In the genomic region with DNA sequence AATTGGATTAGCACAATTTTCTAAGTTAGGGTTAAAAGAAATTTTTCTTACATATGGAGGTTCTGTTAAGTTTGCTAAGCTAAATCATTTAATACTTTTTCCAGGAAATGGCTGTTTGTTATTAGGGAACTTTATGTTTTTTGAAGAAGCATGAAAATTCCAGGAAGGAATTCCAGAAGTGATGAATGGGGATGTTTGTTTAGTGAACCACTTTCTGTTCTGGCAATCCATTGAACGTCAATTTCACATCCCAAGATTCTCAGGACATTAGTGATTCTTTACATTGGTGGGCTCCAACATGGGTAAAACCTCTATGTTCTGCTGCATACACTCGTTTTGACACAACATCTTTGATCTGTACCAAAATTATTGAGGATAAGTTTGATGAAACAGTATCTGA, we compare ENCODE assay signal across 23 cellular contexts.
DNase-seq lines count a peak whose midpoint lies in the region; ATAC-seq, FAIRE-seq and TF ChIP-seq lines count a peak whose summit lies in the region.
"Had no signal": no experiment of that assay in that cellular context is flagged by ENCODE, and none has a peak within 500 bp of the region (broad histone marks: within the 10 kb centered on the region; RNA-seq: fewer than 3 reads in every experiment).

No MANE protein-coding gene starts in this region.

- no peak overlapping the region; the same call in 1 of the 2 replicates for H3K9ac ChIP-seq in HCT116 (ENCODE audit: low read length)
- H3K9ac ChIP-seq in keratinocyte (ENCODE audit: control insufficient read depth, extremely low read depth, insufficient read depth, low read length): no peak overlapping the region
- H3K9ac ChIP-seq: BLaER1 treated with 17β-estradiol and CSF1 and Interleukin-3, amounts not matched to agents 10 nM and 100 nM had no signal

- no peaks in the 10 kb centered on the region for H4K20me1 ChIP-seq in HCT116 (ENCODE audit: insufficient read depth)
- H4K20me1 ChIP-seq in keratinocyte (ENCODE audit: control insufficient read depth, extremely low read depth, insufficient read depth, low read length): no peaks in the 10 kb centered on the region
- H4K20me1 ChIP-seq: BLaER1 treated with 17β-estradiol and CSF1 and Interleukin-3, amounts not matched to agents 10 nM and 100 nM had no signal

- H3K4me2 ChIP-seq in A549 (peak overlapping the region; percentile 60), HCT116 (ENCODE audit: low read length) (peak overlapping the region; percentile 3; the same call in 1 of the 2 replicates), keratinocyte (ENCODE audit: control insufficient read depth, extremely low read depth, insufficient read depth, low read depth, low read length) (no peak overlapping the region)
- H3K4me2 ChIP-seq: BLaER1 treated with 17β-estradiol and CSF1 and Interleukin-3, amounts not matched to agents 10 nM and 100 nM; PC-9 had no signal

- dilution Hi-C loops in keratinocyte (cut with MboI; ENCODE audit: extremely low pct_ligation_motif_present, low sequenced_read_pairs): no loop called here

- no peak for ATAC-seq in A549
- no peak for ATAC-seq in HCT116
- ATAC-seq in GM21576 (IDR thresholded peaks at IDR 0.05; ENCODE audit: unreplicated experiment): no peak

- peak overlapping the region; percentile 40 for H2AFZ ChIP-seq in HCT116 (ENCODE audit: low read depth, low read length, poor library complexity, severe bottlenecking)
- H2AFZ ChIP-seq in keratinocyte (ENCODE audit: control insufficient read depth, low read length): no peak overlapping the region
- H2AFZ ChIP-seq: PC-9 had no signal

- DNase-seq in A549 (ENCODE audit: low read depth in 1 of 2, low spot score in 1 of 2): no peak
- DNase-seq in HCT116 (ENCODE audit: low read depth, low spot score): no peak
- DNase-seq in amniotic epithelial cell (ENCODE audit: low read depth): peak; percentile 53
- DNase-seq in keratinocyte (ENCODE audit: low read depth, low spot score): no peak
- no peak for DNase-seq in NK-92 treated with Interleukin-12 subunit alpha and Interleukin-12 subunit beta, amount 100 ng/mL, for 24 hours (lab: John Stamatoyannopoulos, UW)
- no peak for DNase-seq in activated effector memory CD4-positive, alpha-beta T cell treated with Interleukin-2 at 50 U/mL for 16 hours
- DNase-seq in G401 (ENCODE audit: low spot score): no peak
- DNase-seq: 8988T; CD8-positive, alpha-beta memory T cell; DMS79; GDM1; H7; KBM-7; NCI-H1436 treated with DMSO at 0.1 percent for 48 hours; NCI-H2081 treated with DMSO at 0.1 percent for 48 hours; NCI-H510A treated with DMSO at 0.1 percent for 48 hours; NCI-H82 had no signal

- H3K4me1 ChIP-seq in A549: peaks cover 59% of the 10 kb centered on the region
- peaks cover 28 to 81% of the 10 kb centered on the region in 2 experiments for H3K4me1 ChIP-seq in HCT116 (ENCODE audit: control insufficient read depth in 1 of 2, insufficient read depth in 2 of 2, low read length in 2 of 2)
- H3K4me1 ChIP-seq in keratinocyte (ENCODE audit: control insufficient read depth, extremely low read depth, insufficient read depth, low read length): peaks cover 41% of the 10 kb centered on the region

- H3K36me3 ChIP-seq in HCT116 (ENCODE audit: control insufficient read depth in 1 of 2, insufficient read depth in 2 of 2, low read length in 2 of 2) (peaks cover 0 to 7% of the 10 kb centered on the region in 2 experiments; a peak in 1 of 4 replicates), keratinocyte (ENCODE audit: control insufficient read depth in 2 of 2, extremely low read depth in 1 of 2, insufficient read depth in 2 of 2, low read length in 2 of 2) (no peaks in the 10 kb centered on the region)
- H3K36me3 ChIP-seq: BLaER1 treated with 17β-estradiol and CSF1 and Interleukin-3, amounts not matched to agents 10 nM and 100 nM had no signal

- intact Hi-C loops in HCT116 (cut with micrococcal nuclease): no loop called here

- RAD21 ChIA-PET in HCT116 (lab: Charles Lee; ENCODE audit: low non-redundant PET in 1 of 2, low total read pairs in 2 of 2, uncharacterized antibody in 2 of 2, unreplicated experiment in 2 of 2): no interaction called here

- BruUV-seq in HCT116 (replicated peaks; lab: Mats Ljungman, UMichigan): no TSS peak

- TF ChIP-seq RAD21 in A549 (conservative IDR thresholded peaks at IDR 0.05 in 1 of 2, IDR thresholded peaks at IDR 0.05 in 1 of 2) (no peak), HCT116 (IDR thresholded peaks at IDR 0.05; ENCODE audit: low read depth) (no peak)

- H3K9me2 ChIP-seq in HCT116 (ENCODE audit: insufficient read depth): no peaks in the 10 kb centered on the region

- POLR2A ChIA-PET in A549 (lab: Yijun Ruan, JAX): no interaction called here
- POLR2A ChIA-PET in HCT116 (lab: Charles Lee): interaction anchor here (1.1 kb wide), 1 partner anchor 17 kb away, joined by 3 read pairs; no protein-coding TSS in a partner anchor

- WGBS in A549 (ENCODE audit: missing lambda C conversion rate): 0% methylated on average over 2 of the region's 2 CpGs

- H3K27ac ChIP-seq in A549: peak overlapping the region; percentile 79 to 85
- H3K27ac ChIP-seq in HCT116 (ENCODE audit: low read depth, low read length): no peak overlapping the region
- H3K27ac ChIP-seq in keratinocyte (ENCODE audit: control insufficient read depth, insufficient read depth, low read length): no peak overlapping the region
- H3K27ac ChIP-seq: BLaER1 treated with 17β-estradiol and CSF1 and Interleukin-3, amounts not matched to agents 10 nM and 100 nM; PC-9 had no signal

- no peaks in the 10 kb centered on the region for H3K9me1 ChIP-seq in keratinocyte (ENCODE audit: control insufficient read depth, extremely low read depth, insufficient read depth, low read length)

- H3K79me2 ChIP-seq in HCT116 (ENCODE audit: insufficient read depth, low read length) (peaks cover 30% of the 10 kb centered on the region; the same call in 1 of the 2 replicates), keratinocyte (ENCODE audit: control insufficient read depth, insufficient read depth, low read length) (peaks cover 8% of the 10 kb centered on the region)

- H3K9me3 ChIP-seq in A549 (peaks cover 15% of the 10 kb centered on the region; the same call in 2 of the 3 replicates), HCT116 (ENCODE audit: control insufficient read depth in 1 of 2, insufficient read depth in 1 of 2, low read depth in 1 of 2, low read length in 2 of 2) (peaks cover 0 to 13% of the 10 kb centered on the region in 2 experiments; a peak in 1 of 4 replicates), keratinocyte (ENCODE audit: control insufficient read depth, low read depth, low read length) (no peaks in the 10 kb centered on the region)

- FAIRE-seq in A549 (lab: Jason Lieb, UNC) (no peak), keratinocyte (lab: Jason Lieb, UNC) (peak; percentile 41)
- FAIRE-seq: D721Med, GM12891, GM18507 had no signal

- CTCF ChIA-PET in A549 (lab: Yijun Ruan, JAX) (interaction anchor here (1.4 kb wide), 1 partner anchor 97 kb away, joined by 5 read pairs; no protein-coding TSS in a partner anchor), HCT116 (lab: Charles Lee) (no interaction called here)

- TF ChIP-seq EP300 in A549 (IDR thresholded peaks at IDR 0.05): no peak

- H3K27me3 ChIP-seq in HCT116 (ENCODE audit: insufficient read depth, low read length) (no peaks in the 10 kb centered on the region), keratinocyte (ENCODE audit: control insufficient read depth, extremely low read depth, insufficient read depth, low read length) (no peaks in the 10 kb centered on the region)
- H3K27me3 ChIP-seq: BLaER1 treated with 17β-estradiol and CSF1 and Interleukin-3, amounts not matched to agents 10 nM and 100 nM had no signal

- TF ChIP-seq POLR2A in A549 (IDR thresholded peaks at IDR 0.05; ENCODE audit: low read length): no peak
- TF ChIP-seq POLR2A in HCT116 (IDR thresholded peaks at IDR 0.05; ENCODE audit: borderline replicate concordance, extremely low read depth, insufficient read depth, insufficient read length): no peak

- in situ Hi-C loops in G401 (cut with HindIII; ENCODE audit: low sequenced_read_pairs): no loop called here

- no peak for TF ChIP-seq CTCF in A549 (IDR thresholded peaks at IDR 0.05)
- TF ChIP-seq CTCF in HCT116 (IDR thresholded peaks at IDR 0.05 in 2 of 3, conservative IDR thresholded peaks at IDR 0.05 in 1 of 3; ENCODE audit: borderline replicate concordance in 1 of 3, insufficient read depth in 1 of 3, low read depth in 2 of 3, low read length in 2 of 3): no peak
- no peak for TF ChIP-seq CTCF in keratinocyte (optimal IDR thresholded peaks at IDR 0.05 in 1 of 3, IDR thresholded peaks at IDR 0.05 in 1 of 3, conservative IDR thresholded peaks at IDR 0.05 in 1 of 3; ENCODE audit: extremely low read depth in 1 of 3, insufficient read depth in 2 of 3, low read length in 3 of 3)

- H3K4me3 ChIP-seq in A549 (no peak overlapping the region), HCT116 (replicated peaks in 1 of 2; ENCODE audit: low read depth in 1 of 2, low read length in 2 of 2) (no peak overlapping the region), keratinocyte (ENCODE audit: control insufficient read depth in 2 of 3, extremely low read depth in 1 of 3, insufficient read depth in 2 of 3, low read depth in 1 of 3, low read length in 3 of 3) (no peak overlapping the region)
- H3K4me3 ChIP-seq: BLaER1 treated with 17β-estradiol and CSF1 and Interleukin-3, amounts not matched to agents 10 nM and 100 nM; PC-9 had no signal

TF ChIP-seq in A549, 52 proteins besides CTCF, POLR2A, EP300 and RAD21 (continues in another document):
- TF ChIP-seq, protein P1, sequence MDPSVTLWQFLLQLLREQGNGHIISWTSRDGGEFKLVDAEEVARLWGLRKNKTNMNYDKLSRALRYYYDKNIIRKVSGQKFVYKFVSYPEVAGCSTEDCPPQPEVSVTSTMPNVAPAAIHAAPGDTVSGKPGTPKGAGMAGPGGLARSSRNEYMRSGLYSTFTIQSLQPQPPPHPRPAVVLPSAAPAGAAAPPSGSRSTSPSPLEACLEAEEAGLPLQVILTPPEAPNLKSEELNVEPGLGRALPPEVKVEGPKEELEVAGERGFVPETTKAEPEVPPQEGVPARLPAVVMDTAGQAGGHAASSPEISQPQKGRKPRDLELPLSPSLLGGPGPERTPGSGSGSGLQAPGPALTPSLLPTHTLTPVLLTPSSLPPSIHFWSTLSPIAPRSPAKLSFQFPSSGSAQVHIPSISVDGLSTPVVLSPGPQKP (IDR thresholded peaks at IDR 0.05; ENCODE audit: low read depth, low read length): no peak
- TF ChIP-seq HEYL (CRISPR knock-in tag; IDR thresholded peaks at IDR 0.05): no peak
- no peak for TF ChIP-seq HOXB5 (CRISPR knock-in tag; IDR thresholded peaks at IDR 0.05)

TF ChIP-seq in HCT116, 20 proteins besides CTCF, POLR2A, EP300 and RAD21:
- no peak for TF ChIP-seq POLR2AphosphoS5 (IDR thresholded peaks at IDR 0.05; ENCODE audit: low read depth, low read length)
- no peak for TF ChIP-seq ZFX (IDR thresholded peaks at IDR 0.05)
- TF ChIP-seq, protein P2, sequence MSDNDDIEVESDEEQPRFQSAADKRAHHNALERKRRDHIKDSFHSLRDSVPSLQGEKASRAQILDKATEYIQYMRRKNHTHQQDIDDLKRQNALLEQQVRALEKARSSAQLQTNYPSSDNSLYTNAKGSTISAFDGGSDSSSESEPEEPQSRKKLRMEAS (IDR thresholded peaks at IDR 0.05): no peak

Comparison
In these comparisons a context has a peak if more than half of its experiments do, and no peak if none do; other contexts are left out.
1. H3K27ac ChIP-seq: peak in A549 (2 of 2); none in HCT116 (single experiment) and keratinocyte (single experiment).